ENCODE assay signal across 12 cellular contexts in the genomic region with DNA sequence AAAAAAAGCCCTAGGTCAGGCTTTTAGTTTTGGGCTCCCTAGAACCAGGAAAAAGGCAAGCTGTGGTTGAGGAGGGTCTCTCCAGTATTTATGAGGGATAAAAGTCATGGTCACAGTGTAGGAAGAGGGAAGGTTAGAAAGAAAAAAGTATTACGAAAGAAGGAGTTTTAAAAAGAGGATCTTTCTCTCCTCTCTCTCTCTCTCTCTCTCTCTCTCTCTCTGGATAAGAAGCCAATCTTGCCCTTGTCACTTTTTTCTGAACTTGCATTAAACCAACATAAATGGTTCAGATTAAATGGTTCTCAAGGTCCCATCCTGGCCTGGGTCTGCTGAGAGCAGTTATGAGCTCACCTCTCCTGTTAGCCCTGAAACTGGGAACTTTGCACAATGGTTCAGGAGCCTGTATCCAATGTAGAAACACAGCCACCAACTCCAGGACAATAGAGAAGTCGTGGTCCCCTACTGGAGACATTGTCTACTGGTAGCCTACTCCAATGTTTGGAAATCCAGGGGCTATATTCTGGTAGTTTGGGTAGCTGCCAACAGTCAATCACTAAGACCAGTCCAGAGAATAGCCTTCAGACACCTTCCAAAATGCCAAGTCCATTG.
"Had no signal": no experiment of that assay in that cellular context is flagged by ENCODE, and none has a peak within 500 bp of the region (broad histone marks: within the 10 kb centered on the region; RNA-seq: fewer than 3 reads in every experiment).

No MANE protein-coding gene starts in this region.

- H3K36me3 ChIP-seq: right lobe of liver, upper lobe of left lung had no signal

- H3K4me1 ChIP-seq: psoas muscle, right lobe of liver had no signal

- H3K27ac Mint-ChIP-seq: activated CD8-positive, alpha-beta T cell treated with anti-CD3 and anti-CD28 coated beads, Interleukin-2, amount 10 ng/mL, durations not matched to agents 7 days and 5 days; stimulated activated effector memory CD8-positive, alpha-beta T cell treated with anti-CD3 and anti-CD28 coated beads, Interleukin-12 subunit alpha, Interleukin-12 subunit beta, amount 100 ng/mL, for 72 hours; T-helper 2 cell treated with Interferon-gamma antibody and Interleukin-4, amounts not matched to agents 5 μg/mL and 100 μg/mL, for 36 hours had no signal

- H3K27me3 ChIP-seq: right lobe of liver, upper lobe of left lung had no signal

- H3K4me1 Mint-ChIP-seq: stimulated activated effector memory CD8-positive, alpha-beta T cell treated with anti-CD3 and anti-CD28 coated beads, Interleukin-12 subunit alpha, Interleukin-12 subunit beta, amount 100 ng/mL, for 72 hours had no signal

- DNase-seq: activated CD4-positive, CD25-positive, alpha-beta regulatory T cell treated with anti-CD3 and anti-CD28 coated beads, Interleukin-2, amount 50 U/mL, for 72 hours; activated CD8-positive, alpha-beta T cell treated with anti-CD3 and anti-CD28 coated beads, Interleukin-2, amount 10 ng/mL, durations not matched to agents 7 days and 5 days; central memory CD4-positive, alpha-beta T cell; cortex of kidney; effector CD8-positive, alpha-beta T cell; mesendoderm; psoas muscle; right lobe of liver; upper lobe of left lung had no signal

- FAIRE-seq: frontal cortex had no signal

- H3K4me3 ChIP-seq: psoas muscle, right lobe of liver, upper lobe of left lung had no signal

- H3K27ac ChIP-seq: psoas muscle, right lobe of liver, upper lobe of left lung had no signal

- H3K9me3 ChIP-seq: psoas muscle, right lobe of liver, upper lobe of left lung had no signal

- H3K9me3 Mint-ChIP-seq: stimulated activated effector memory CD8-positive, alpha-beta T cell treated with anti-CD3 and anti-CD28 coated beads, Interleukin-12 subunit alpha, Interleukin-12 subunit beta, amount 100 ng/mL, for 72 hours; T-helper 2 cell treated with Interferon-gamma antibody and Interleukin-4, amounts not matched to agents 5 μg/mL and 100 μg/mL, for 36 hours had no signal

- ATAC-seq: activated CD8-positive, alpha-beta T cell treated with anti-CD3 and anti-CD28 coated beads, Interleukin-2, amount 10 ng/mL, durations not matched to agents 7 days and 5 days; psoas muscle; right lobe of liver; stimulated activated effector memory CD8-positive, alpha-beta T cell treated with anti-CD3 and anti-CD28 coated beads, Interleukin-12 subunit alpha, Interleukin-12 subunit beta, amount 100 ng/mL, for 72 hours had no signal

- H3K4me3 Mint-ChIP-seq: activated CD8-positive, alpha-beta T cell treated with anti-CD3 and anti-CD28 coated beads, Interleukin-2, amount 10 ng/mL, durations not matched to agents 7 days and 5 days; stimulated activated effector memory CD8-positive, alpha-beta T cell treated with anti-CD3 and anti-CD28 coated beads, Interleukin-12 subunit alpha, Interleukin-12 subunit beta, amount 100 ng/mL, for 72 hours had no signal
